ENCODE assay signal across 1 cellular context in the genomic region with DNA sequence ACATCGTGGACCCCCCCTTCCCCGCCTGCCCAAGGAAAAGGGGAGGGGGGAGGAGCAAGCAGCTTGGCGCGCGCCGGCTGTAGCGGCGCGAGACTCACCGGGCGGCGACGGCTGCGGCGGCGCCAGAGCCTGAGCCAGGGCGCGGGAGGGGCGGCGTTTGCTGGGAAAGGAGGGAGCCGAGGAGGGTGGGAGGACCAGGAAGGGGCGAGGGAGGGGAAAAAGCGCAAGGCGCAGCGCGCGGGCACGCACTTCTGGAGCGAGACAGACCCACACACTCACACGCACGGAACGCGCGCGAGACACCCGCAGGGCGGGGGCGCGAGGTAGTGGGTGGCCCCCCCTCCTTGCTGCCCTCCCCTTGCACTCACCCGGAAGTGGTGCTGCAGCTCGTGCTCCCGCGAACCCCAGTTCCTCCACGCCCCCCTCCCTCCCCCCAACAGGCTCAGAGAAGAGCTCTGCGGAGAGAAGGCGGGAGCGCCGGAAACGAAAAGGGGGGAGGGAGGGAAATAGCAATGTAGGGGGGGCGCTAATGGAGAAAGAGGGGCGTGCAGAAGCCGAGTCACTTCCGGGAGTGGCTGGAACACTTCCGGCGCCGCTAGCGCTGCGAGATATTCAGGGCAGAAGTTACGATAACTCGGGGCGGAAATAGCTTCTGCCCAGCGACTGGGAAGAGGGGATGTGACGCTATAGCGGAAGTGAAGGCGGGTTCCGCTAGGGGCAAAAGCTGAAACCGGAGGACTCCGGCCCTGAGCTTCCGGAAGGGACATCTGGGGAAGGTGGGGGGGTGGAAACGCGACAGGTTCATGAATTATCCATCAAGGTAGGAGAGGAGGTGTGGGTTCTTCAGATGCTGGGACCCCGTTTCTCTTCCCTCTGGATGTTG.
TF ChIP-seq lines count a peak whose summit lies in the region.

A gene (minus strand): TSS at position 376 of the 883 bp plus-strand sequence. CDS start 9,855 bp downstream, outside the sequence.

TF ChIP-seq in GM12878, 131 proteins besides CTCF, POLR2A, EP300 and RAD21 (continued from another document and continues in another):
- TF ChIP-seq CBX5 (IDR thresholded peaks at IDR 0.05; ENCODE audit: low read depth) (no peak), SIX5 (IDR thresholded peaks at IDR 0.05; ENCODE audit: low read depth, low read length, severe bottlenecking) (peak; percentile 88), ZNF207 (IDR thresholded peaks at IDR 0.05; ENCODE audit: borderline replicate concordance) (no peak), CHD2 (IDR thresholded peaks at IDR 0.05; ENCODE audit: borderline replicate concordance, low read depth, low read length) (peak; percentile 89), TARDBP (IDR thresholded peaks at IDR 0.05; ENCODE audit: borderline replicate concordance) (peak; percentile 90; the same call in 1 of the 2 replicates), FOXK2 (IDR thresholded peaks at IDR 0.05) (peak; percentile 64; the same call in 1 of the 2 replicates), RAD51 (IDR thresholded peaks at IDR 0.05) (no peak), SP1 (IDR thresholded peaks at IDR 0.05; ENCODE audit: low read depth, low read length) (peak; percentile 53), MXI1 (IDR thresholded peaks at IDR 0.05; ENCODE audit: low read depth, low read length) (peak; percentile 45), HDGF (IDR thresholded peaks at IDR 0.05) (peak; percentile 92), RELA (IDR thresholded peaks at IDR 0.05; ENCODE audit: borderline replicate concordance, partially characterized antibody) (peak; percentile 53), PML (IDR thresholded peaks at IDR 0.05; ENCODE audit: low read length) (no peak), RUNX3 (IDR thresholded peaks at IDR 0.05; ENCODE audit: low read length) (no peak; the same call in 1 of the 2 replicates), YY1 (IDR thresholded peaks at IDR 0.05; ENCODE audit: low read depth, low read length) (peak; percentile 77), STAT1 (conservative IDR thresholded peaks at IDR 0.05) (no peak; the same call in 1 of the 2 replicates), SRF (IDR thresholded peaks at IDR 0.05; ENCODE audit: low read depth in 2 of 2, low read length in 2 of 2) (peak; percentile 92 to 95), KAT2A (conservative IDR thresholded peaks at IDR 0.05; ENCODE audit: control insufficient read depth, low read depth, low read length) (no peak), JUNB (IDR thresholded peaks at IDR 0.05) (no peak), NR2F1 (conservative IDR thresholded peaks at IDR 0.05) (no peak), LARP7 (IDR thresholded peaks at IDR 0.05) (peak; percentile 54), CBFB (IDR thresholded peaks at IDR 0.05; ENCODE audit: low read depth) (peak; percentile 16; the same call in 1 of the 2 replicates), ZNF274 (IDR thresholded peaks at IDR 0.05; ENCODE audit: insufficient read depth, insufficient read length) (no peak), YBX1 (IDR thresholded peaks at IDR 0.05) (no peak), ZZZ3 (IDR thresholded peaks at IDR 0.05; ENCODE audit: control insufficient read depth, insufficient read length, low read depth) (no peak), CREB1 (IDR thresholded peaks at IDR 0.05; ENCODE audit: low read depth) (peak; percentile 99), KDM1A (IDR thresholded peaks at IDR 0.05; ENCODE audit: borderline replicate concordance) (no peak), BHLHE40 (IDR thresholded peaks at IDR 0.05; ENCODE audit: borderline replicate concordance in 1 of 2, low read depth in 2 of 2, low read length in 1 of 2) (peak; percentile 47 to 86; a peak in 3 of 4 replicates), IKZF1 (conservative IDR thresholded peaks at IDR 0.05) (peak; percentile 98)
- TF ChIP-seq, protein P1, sequence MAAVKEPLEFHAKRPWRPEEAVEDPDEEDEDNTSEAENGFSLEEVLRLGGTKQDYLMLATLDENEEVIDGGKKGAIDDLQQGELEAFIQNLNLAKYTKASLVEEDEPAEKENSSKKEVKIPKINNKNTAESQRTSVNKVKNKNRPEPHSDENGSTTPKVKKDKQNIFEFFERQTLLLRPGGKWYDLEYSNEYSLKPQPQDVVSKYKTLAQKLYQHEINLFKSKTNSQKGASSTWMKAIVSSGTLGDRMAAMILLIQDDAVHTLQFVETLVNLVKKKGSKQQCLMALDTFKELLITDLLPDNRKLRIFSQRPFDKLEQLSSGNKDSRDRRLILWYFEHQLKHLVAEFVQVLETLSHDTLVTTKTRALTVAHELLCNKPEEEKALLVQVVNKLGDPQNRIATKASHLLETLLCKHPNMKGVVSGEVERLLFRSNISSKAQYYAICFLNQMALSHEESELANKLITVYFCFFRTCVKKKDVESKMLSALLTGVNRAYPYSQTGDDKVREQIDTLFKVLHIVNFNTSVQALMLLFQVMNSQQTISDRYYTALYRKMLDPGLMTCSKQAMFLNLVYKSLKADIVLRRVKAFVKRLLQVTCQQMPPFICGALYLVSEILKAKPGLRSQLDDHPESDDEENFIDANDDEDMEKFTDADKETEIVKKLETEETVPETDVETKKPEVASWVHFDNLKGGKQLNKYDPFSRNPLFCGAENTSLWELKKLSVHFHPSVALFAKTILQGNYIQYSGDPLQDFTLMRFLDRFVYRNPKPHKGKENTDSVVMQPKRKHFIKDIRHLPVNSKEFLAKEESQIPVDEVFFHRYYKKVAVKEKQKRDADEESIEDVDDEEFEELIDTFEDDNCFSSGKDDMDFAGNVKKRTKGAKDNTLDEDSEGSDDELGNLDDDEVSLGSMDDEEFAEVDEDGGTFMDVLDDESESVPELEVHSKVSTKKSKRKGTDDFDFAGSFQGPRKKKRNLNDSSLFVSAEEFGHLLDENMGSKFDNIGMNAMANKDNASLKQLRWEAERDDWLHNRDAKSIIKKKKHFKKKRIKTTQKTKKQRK (IDR thresholded peaks at IDR 0.05; ENCODE audit: low read depth, low read length), result no peak
- TF ChIP-seq, protein P2, sequence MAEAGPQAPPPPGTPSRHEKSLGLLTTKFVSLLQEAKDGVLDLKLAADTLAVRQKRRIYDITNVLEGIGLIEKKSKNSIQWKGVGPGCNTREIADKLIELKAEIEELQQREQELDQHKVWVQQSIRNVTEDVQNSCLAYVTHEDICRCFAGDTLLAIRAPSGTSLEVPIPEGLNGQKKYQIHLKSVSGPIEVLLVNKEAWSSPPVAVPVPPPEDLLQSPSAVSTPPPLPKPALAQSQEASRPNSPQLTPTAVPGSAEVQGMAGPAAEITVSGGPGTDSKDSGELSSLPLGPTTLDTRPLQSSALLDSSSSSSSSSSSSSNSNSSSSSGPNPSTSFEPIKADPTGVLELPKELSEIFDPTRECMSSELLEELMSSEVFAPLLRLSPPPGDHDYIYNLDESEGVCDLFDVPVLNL (IDR thresholded peaks at IDR 0.05; ENCODE audit: low read depth, low read length), result no peak
- TF ChIP-seq, protein P3, sequence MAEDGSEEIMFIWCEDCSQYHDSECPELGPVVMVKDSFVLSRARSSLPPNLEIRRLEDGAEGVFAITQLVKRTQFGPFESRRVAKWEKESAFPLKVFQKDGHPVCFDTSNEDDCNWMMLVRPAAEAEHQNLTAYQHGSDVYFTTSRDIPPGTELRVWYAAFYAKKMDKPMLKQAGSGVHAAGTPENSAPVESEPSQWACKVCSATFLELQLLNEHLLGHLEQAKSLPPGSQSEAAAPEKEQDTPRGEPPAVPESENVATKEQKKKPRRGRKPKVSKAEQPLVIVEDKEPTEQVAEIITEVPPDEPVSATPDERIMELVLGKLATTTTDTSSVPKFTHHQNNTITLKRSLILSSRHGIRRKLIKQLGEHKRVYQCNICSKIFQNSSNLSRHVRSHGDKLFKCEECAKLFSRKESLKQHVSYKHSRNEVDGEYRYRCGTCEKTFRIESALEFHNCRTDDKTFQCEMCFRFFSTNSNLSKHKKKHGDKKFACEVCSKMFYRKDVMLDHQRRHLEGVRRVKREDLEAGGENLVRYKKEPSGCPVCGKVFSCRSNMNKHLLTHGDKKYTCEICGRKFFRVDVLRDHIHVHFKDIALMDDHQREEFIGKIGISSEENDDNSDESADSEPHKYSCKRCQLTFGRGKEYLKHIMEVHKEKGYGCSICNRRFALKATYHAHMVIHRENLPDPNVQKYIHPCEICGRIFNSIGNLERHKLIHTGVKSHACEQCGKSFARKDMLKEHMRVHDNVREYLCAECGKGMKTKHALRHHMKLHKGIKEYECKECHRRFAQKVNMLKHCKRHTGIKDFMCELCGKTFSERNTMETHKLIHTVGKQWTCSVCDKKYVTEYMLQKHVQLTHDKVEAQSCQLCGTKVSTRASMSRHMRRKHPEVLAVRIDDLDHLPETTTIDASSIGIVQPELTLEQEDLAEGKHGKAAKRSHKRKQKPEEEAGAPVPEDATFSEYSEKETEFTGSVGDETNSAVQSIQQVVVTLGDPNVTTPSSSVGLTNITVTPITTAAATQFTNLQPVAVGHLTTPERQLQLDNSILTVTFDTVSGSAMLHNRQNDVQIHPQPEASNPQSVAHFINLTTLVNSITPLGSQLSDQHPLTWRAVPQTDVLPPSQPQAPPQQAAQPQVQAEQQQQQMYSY (CRISPR knock-in tag; IDR thresholded peaks at IDR 0.05), result no peak
- TF ChIP-seq, protein P4, sequence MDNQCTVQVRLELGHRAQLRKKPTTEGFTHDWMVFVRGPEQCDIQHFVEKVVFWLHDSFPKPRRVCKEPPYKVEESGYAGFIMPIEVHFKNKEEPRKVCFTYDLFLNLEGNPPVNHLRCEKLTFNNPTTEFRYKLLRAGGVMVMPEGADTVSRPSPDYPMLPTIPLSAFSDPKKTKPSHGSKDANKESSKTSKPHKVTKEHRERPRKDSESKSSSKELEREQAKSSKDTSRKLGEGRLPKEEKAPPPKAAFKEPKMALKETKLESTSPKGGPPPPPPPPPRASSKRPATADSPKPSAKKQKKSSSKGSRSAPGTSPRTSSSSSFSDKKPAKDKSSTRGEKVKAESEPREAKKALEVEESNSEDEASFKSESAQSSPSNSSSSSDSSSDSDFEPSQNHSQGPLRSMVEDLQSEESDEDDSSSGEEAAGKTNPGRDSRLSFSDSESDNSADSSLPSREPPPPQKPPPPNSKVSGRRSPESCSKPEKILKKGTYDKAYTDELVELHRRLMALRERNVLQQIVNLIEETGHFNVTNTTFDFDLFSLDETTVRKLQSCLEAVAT (IDR thresholded peaks at IDR 0.05), result peak; percentile 51
- TF ChIP-seq, protein P5, sequence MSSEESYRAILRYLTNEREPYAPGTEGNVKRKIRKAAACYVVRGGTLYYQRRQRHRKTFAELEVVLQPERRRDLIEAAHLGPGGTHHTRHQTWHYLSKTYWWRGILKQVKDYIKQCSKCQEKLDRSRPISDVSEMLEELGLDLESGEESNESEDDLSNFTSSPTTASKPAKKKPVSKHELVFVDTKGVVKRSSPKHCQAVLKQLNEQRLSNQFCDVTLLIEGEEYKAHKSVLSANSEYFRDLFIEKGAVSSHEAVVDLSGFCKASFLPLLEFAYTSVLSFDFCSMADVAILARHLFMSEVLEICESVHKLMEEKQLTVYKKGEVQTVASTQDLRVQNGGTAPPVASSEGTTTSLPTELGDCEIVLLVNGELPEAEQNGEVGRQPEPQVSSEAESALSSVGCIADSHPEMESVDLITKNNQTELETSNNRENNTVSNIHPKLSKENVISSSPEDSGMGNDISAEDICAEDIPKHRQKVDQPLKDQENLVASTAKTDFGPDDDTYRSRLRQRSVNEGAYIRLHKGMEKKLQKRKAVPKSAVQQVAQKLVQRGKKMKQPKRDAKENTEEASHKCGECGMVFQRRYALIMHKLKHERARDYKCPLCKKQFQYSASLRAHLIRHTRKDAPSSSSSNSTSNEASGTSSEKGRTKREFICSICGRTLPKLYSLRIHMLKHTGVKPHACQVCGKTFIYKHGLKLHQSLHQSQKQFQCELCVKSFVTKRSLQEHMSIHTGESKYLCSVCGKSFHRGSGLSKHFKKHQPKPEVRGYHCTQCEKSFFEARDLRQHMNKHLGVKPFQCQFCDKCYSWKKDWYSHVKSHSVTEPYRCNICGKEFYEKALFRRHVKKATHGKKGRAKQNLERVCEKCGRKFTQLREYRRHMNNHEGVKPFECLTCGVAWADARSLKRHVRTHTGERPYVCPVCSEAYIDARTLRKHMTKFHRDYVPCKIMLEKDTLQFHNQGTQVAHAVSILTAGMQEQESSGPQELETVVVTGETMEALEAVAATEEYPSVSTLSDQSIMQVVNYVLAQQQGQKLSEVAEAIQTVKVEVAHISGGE (CRISPR knock-in tag; IDR thresholded peaks at IDR 0.05), result peak; percentile 67
- TF ChIP-seq, protein P6, sequence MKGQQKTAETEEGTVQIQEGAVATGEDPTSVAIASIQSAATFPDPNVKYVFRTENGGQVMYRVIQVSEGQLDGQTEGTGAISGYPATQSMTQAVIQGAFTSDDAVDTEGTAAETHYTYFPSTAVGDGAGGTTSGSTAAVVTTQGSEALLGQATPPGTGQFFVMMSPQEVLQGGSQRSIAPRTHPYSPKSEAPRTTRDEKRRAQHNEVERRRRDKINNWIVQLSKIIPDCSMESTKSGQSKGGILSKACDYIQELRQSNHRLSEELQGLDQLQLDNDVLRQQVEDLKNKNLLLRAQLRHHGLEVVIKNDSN (IDR thresholded peaks at IDR 0.05; ENCODE audit: borderline replicate concordance, extremely low read length, insufficient read depth, low read depth, low read length), result no peak
- TF ChIP-seq, protein P7, sequence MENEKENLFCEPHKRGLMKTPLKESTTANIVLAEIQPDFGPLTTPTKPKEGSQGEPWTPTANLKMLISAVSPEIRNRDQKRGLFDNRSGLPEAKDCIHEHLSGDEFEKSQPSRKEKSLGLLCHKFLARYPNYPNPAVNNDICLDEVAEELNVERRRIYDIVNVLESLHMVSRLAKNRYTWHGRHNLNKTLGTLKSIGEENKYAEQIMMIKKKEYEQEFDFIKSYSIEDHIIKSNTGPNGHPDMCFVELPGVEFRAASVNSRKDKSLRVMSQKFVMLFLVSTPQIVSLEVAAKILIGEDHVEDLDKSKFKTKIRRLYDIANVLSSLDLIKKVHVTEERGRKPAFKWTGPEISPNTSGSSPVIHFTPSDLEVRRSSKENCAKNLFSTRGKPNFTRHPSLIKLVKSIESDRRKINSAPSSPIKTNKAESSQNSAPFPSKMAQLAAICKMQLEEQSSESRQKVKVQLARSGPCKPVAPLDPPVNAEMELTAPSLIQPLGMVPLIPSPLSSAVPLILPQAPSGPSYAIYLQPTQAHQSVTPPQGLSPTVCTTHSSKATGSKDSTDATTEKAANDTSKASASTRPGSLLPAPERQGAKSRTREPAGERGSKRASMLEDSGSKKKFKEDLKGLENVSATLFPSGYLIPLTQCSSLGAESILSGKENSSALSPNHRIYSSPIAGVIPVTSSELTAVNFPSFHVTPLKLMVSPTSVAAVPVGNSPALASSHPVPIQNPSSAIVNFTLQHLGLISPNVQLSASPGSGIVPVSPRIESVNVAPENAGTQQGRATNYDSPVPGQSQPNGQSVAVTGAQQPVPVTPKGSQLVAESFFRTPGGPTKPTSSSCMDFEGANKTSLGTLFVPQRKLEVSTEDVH (IDR thresholded peaks at IDR 0.05; ENCODE audit: low read depth, partially characterized antibody), result peak; percentile 99
